ENCODE assay signal across 18 cellular contexts in the genomic region with DNA sequence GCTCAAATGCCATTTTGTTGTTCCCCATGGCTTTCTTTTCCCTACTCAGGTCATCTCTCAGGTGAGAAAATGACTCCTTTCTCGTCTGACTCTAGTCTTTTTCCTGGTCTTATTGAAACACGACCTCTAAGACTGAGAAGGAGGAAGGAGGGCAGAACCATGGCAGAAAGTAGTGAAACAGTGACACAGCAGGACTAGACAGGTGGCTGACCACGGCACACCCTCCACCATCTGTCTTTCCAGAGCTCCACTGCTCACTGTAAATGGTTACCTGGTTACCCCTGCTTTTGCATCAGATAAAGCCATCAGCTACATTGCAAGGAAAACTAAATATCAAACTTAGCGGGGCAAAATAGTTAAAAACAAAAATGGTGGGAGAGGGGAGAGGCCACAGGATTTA.
A peak's percentile ranks its signal among the peaks of the same experiment; 100 is the strongest.
DNase-seq lines count a peak whose midpoint lies in the region; ATAC-seq lines count a peak whose summit lies in the region.
"Had no signal": no experiment of that assay in that cellular context is flagged by ENCODE, and none has a peak within 500 bp of the region (broad histone marks: within the 10 kb centered on the region; RNA-seq: fewer than 3 reads in every experiment).

No MANE protein-coding gene starts in this region.

- DNase-seq in DMS 273 treated with DMSO at 0.1 percent for 48 hours (lab: John Stamatoyannopoulos, UW), result peak; percentile 81
- peak; percentile 92 for DNase-seq in NCI-H2171 treated with DMSO at 0.1 percent for 48 hours (lab: John Stamatoyannopoulos, UW)
- no peak for DNase-seq in stimulated activated naive CD4-positive, alpha-beta T cell treated with Interleukin-2 at 50 U/mL for 16 hours (lab: John Stamatoyannopoulos, UW)
- no peak for DNase-seq in NCI-H1417 treated with DMSO at 0.1 percent for 48 hours (lab: John Stamatoyannopoulos, UW)
- DNase-seq in NCI-H187 (lab: John Stamatoyannopoulos, UW), result no peak
- no peak for DNase-seq in NCI-H774 (lab: John Stamatoyannopoulos, UW)
- DNase-seq: activated T-cell treated with anti-CD3 and anti-CD28 coated beads, Interleukin-2, amount 50 U/mL, for 24 hours; aorta; DMS79 treated with DMSO at 0.1 percent for 48 hours; effector memory CD4-positive, alpha-beta T cell; KG1; left ventricle myocardium superior; NCI-H2081 treated with DMSO at 0.1 percent for 48 hours; occipital lobe; spleen; upper lobe of right lung had no signal

- ATAC-seq in GM19372 (IDR thresholded peaks at IDR 0.05; ENCODE audit: low read depth, unreplicated experiment), result peak; percentile 56
- ATAC-seq in HG02938 (IDR thresholded peaks at IDR 0.05; ENCODE audit: unreplicated experiment), result peak; percentile 48
- ATAC-seq: left ventricle myocardium superior, upper lobe of right lung had no signal

Comparison
In these comparisons a context has a peak if more than half of its experiments do, and no peak if none do; other contexts are left out.
1. DNase-seq: peak in DMS 273 treated with DMSO at 0.1 percent for 48 hours (single experiment) and NCI-H2171 treated with DMSO at 0.1 percent for 48 hours (single experiment); none in stimulated activated naive CD4-positive, alpha-beta T cell treated with Interleukin-2 at 50 U/mL for 16 hours (single experiment), NCI-H1417 treated with DMSO at 0.1 percent for 48 hours (single experiment), NCI-H187 (0 of 2) and NCI-H774 (single experiment).